Comparison of ENCODE assay signal across 27 cellular contexts in genomic region chr7:38428040-38428439, GRCh38.
DNase-seq lines count a peak whose midpoint lies in the region; ATAC-seq and TF ChIP-seq lines count a peak whose summit lies in the region.
"Had no signal": no experiment of that assay in that cellular context is flagged by ENCODE, and none has a peak within 500 bp of the region (broad histone marks: within the 10 kb centered on the region; RNA-seq: fewer than 3 reads in every experiment).

No MANE protein-coding gene starts in this region.

- peak; percentile 26 for DNase-seq in Ammon's horn (ENCODE audit: low spot score)
- DNase-seq in MG63 = peak; percentile 60
- peak; percentile 11 to 24 for DNase-seq in fibroblast of lung (ENCODE audit: low read depth in 2 of 2)
- no peak for DNase-seq in trophoblast cell
- no peak for DNase-seq in activated naive CD4-positive, alpha-beta T cell treated with anti-CD3 and anti-CD28 coated beads for 36 hours
- no peak for DNase-seq in SW 1271 (lab: John Stamatoyannopoulos, UW)
- DNase-seq in NOMO-1 (lab: John Stamatoyannopoulos, UW; ENCODE audit: unreplicated experiment in 2 of 2) = no peak
- DNase-seq: activated CD4-positive, alpha-beta T cell treated with anti-CD3 and anti-CD28 coated beads for 4 hours; activated naive CD4-positive, alpha-beta T cell treated with Interleukin-2 at 50 U/mL for 16 hours; activated T-cell treated with anti-CD3 and anti-CD28 coated beads, Interleukin-2, amount 50 U/mL, for 4 hours; amniotic stem cell; CD4-positive, alpha-beta memory T cell; dermis blood vessel endothelial cell; GOT3; KBM-7; left colon; naive thymus-derived CD4-positive, alpha-beta T cell; NCI-H1436; NCI-H510A; retina; stimulated activated CD4-positive, alpha-beta T cell treated with anti-CD3 and anti-CD28 coated beads, Interleukin-4, amount 100 ng/mL, for 4 hours; stimulated activated naive CD8-positive, alpha-beta T cell treated with anti-CD3 and anti-CD28 coated beads, Interleukin-15, Interleukin-2, amounts not matched to agents 100 U/mL and 50 U/mL, for 24 hours; tibial artery had no signal

- H3K79me2 ChIP-seq in fibroblast of lung (ENCODE audit: control insufficient read depth, insufficient read depth, low read length) = no peaks in the 10 kb centered on the region
- no peaks in the 10 kb centered on the region for H3K79me2 ChIP-seq in trophoblast cell (ENCODE audit: control insufficient read depth, insufficient read depth, low read length, poor library complexity)

- no peaks in the 10 kb centered on the region for H3K27me3 Mint-ChIP-seq in activated naive CD4-positive, alpha-beta T cell treated with anti-CD3 and anti-CD28 coated beads for 36 hours (ENCODE audit: low read depth)

- no peak overlapping the region for H3K9ac ChIP-seq in fibroblast of lung (ENCODE audit: insufficient read depth, low read length)
- no peak overlapping the region for H3K9ac ChIP-seq in trophoblast cell (ENCODE audit: low read length)

- no peak overlapping the region for H2BK120ac ChIP-seq in trophoblast cell (ENCODE audit: insufficient read depth, low read length, poor library complexity)

- H3K4me3 Mint-ChIP-seq in activated naive CD4-positive, alpha-beta T cell treated with anti-CD3 and anti-CD28 coated beads for 36 hours = no peak overlapping the region
- H3K4me3 Mint-ChIP-seq: activated T-cell treated with anti-CD3 and anti-CD28 coated beads, Interleukin-2, amount 50 U/mL, for 4 hours had no signal

- H3K36me3 Mint-ChIP-seq in activated naive CD4-positive, alpha-beta T cell treated with anti-CD3 and anti-CD28 coated beads for 36 hours (ENCODE audit: low read depth) = no peaks in the 10 kb centered on the region
- H3K36me3 Mint-ChIP-seq: CD4-positive, alpha-beta memory T cell had no signal

- no peak overlapping the region for H3K4me2 ChIP-seq in fibroblast of lung (ENCODE audit: extremely low read depth, insufficient read depth, low read length)
- no peak overlapping the region for H3K4me2 ChIP-seq in trophoblast cell (ENCODE audit: low read length)

- intact Hi-C loops in activated naive CD4-positive, alpha-beta T cell treated with anti-CD3 and anti-CD28 coated beads for 36 hours (cut with micrococcal nuclease) = no loop called here

- H3K27me3 ChIP-seq in MG63 (no peaks in the 10 kb centered on the region; the same call in 1 of the 2 replicates), fibroblast of lung (ENCODE audit: control insufficient read depth, insufficient read depth, low read length) (no peaks in the 10 kb centered on the region), trophoblast cell (ENCODE audit: insufficient read depth, low read length) (no peaks in the 10 kb centered on the region)
- H3K27me3 ChIP-seq: cardiac muscle cell, heart right ventricle, tibial artery had no signal

- CTCF ChIA-PET in activated naive CD4-positive, alpha-beta T cell treated with anti-CD3 and anti-CD28 coated beads for 36 hours (lab: Charles Lee) = no interaction called here

- no peak for TF ChIP-seq CTCF in fibroblast of lung (conservative IDR thresholded peaks at IDR 0.05 in 1 of 2, IDR thresholded peaks at IDR 0.05 in 1 of 2; ENCODE audit: low read depth in 1 of 2, low read length in 2 of 2)

- no peak overlapping the region for H3K4ac ChIP-seq in trophoblast cell (ENCODE audit: low read depth, low read length)

- H3K36me3 ChIP-seq in MG63 = no peaks in the 10 kb centered on the region
- H3K36me3 ChIP-seq in fibroblast of lung (ENCODE audit: control insufficient read depth, insufficient read depth, low read length) = no peaks in the 10 kb centered on the region
- no peaks in the 10 kb centered on the region for H3K36me3 ChIP-seq in trophoblast cell (ENCODE audit: control insufficient read depth in 1 of 2, insufficient read depth in 2 of 2, low read length in 2 of 2)
- H3K36me3 ChIP-seq: cardiac muscle cell, heart right ventricle, tibial artery had no signal

- no CpG with 5 or more reads among the region's 1 CpG for WGBS in trophoblast cell (ENCODE audit: extremely low coverage, insufficient coverage, insufficient read length)

- H2AFZ ChIP-seq in fibroblast of lung (ENCODE audit: low read length) (no peak overlapping the region), trophoblast cell (ENCODE audit: insufficient read depth, low read length, poor library complexity) (no peak overlapping the region)

- no peak overlapping the region for H3K27ac ChIP-seq in fibroblast of lung (ENCODE audit: insufficient read depth, low read length)
- no peak overlapping the region for H3K27ac ChIP-seq in trophoblast cell (ENCODE audit: low read depth, low read length)
- H3K27ac ChIP-seq: cardiac muscle cell, heart right ventricle, tibial artery had no signal

- no peak overlapping the region for H3K27ac Mint-ChIP-seq in activated naive CD4-positive, alpha-beta T cell treated with anti-CD3 and anti-CD28 coated beads for 36 hours

- no peak for ATAC-seq in HG02938 (IDR thresholded peaks at IDR 0.05; ENCODE audit: unreplicated experiment)
- ATAC-seq: left colon; naive thymus-derived CD4-positive, alpha-beta T cell; Panc1; stimulated activated naive CD8-positive, alpha-beta T cell treated with anti-CD3 and anti-CD28 coated beads, Interleukin-15, Interleukin-2, amounts not matched to agents 100 U/mL and 50 U/mL, for 24 hours had no signal

- H4K8ac ChIP-seq in trophoblast cell (ENCODE audit: low read depth, low read length) = no peak overlapping the region

- H3K4me1 Mint-ChIP-seq in activated naive CD4-positive, alpha-beta T cell treated with anti-CD3 and anti-CD28 coated beads for 36 hours (ENCODE audit: low read depth) = peaks cover 55% of the 10 kb centered on the region

- H3K9me3 ChIP-seq in MG63 (no peaks in the 10 kb centered on the region), fibroblast of lung (ENCODE audit: control insufficient read depth, insufficient read depth, low read depth, low read length) (no peaks in the 10 kb centered on the region), trophoblast cell (ENCODE audit: insufficient read depth, low read depth, low read length) (no peaks in the 10 kb centered on the region)
- H3K9me3 ChIP-seq: heart right ventricle, tibial artery had no signal

- H3K4me1 ChIP-seq in fibroblast of lung (ENCODE audit: control insufficient read depth, extremely low read depth, insufficient read depth, low read length) = no peaks in the 10 kb centered on the region
- H3K4me1 ChIP-seq in trophoblast cell (ENCODE audit: control insufficient read depth in 1 of 2, insufficient read depth in 2 of 2, low read length in 2 of 2) = no peaks in the 10 kb centered on the region
- H3K4me1 ChIP-seq: tibial artery had no signal

- no peak overlapping the region for H4K91ac ChIP-seq in trophoblast cell (ENCODE audit: low read depth, low read length)

- H3K14ac ChIP-seq in trophoblast cell (ENCODE audit: low read length) = no peak overlapping the region

- no peak overlapping the region for H2AK5ac ChIP-seq in trophoblast cell (ENCODE audit: low read length)

- H4K12ac ChIP-seq in trophoblast cell (ENCODE audit: low read depth, low read length) = no peak overlapping the region

- H3K4me3 ChIP-seq in MG63 (no peak overlapping the region), fibroblast of lung (replicated peaks in 1 of 4; ENCODE audit: control extremely low read depth in 1 of 4, insufficient read depth in 1 of 4, low read depth in 3 of 4, low read length in 4 of 4) (no peak overlapping the region), trophoblast cell (ENCODE audit: low read depth, low read length) (no peak overlapping the region)
- H3K4me3 ChIP-seq: cardiac muscle cell, heart right ventricle, tibial artery had no signal

- H2BK12ac ChIP-seq in trophoblast cell (ENCODE audit: low read length) = no peak overlapping the region

- H3K79me1 ChIP-seq in trophoblast cell (ENCODE audit: low read length) = no peaks in the 10 kb centered on the region

- H3K23ac ChIP-seq in trophoblast cell (ENCODE audit: low read length) = peak overlapping the region; percentile 59

- H3K9me3 Mint-ChIP-seq in activated naive CD4-positive, alpha-beta T cell treated with anti-CD3 and anti-CD28 coated beads for 36 hours = no peaks in the 10 kb centered on the region

- H4K20me1 ChIP-seq in fibroblast of lung (ENCODE audit: control insufficient read depth, extremely low read depth, insufficient read depth, low read length) = no peaks in the 10 kb centered on the region

- no peak overlapping the region for H2BK5ac ChIP-seq in trophoblast cell (ENCODE audit: low read depth, low read length, poor library complexity)

- no peak overlapping the region for H3K18ac ChIP-seq in trophoblast cell (ENCODE audit: low read length)

Comparison
In these comparisons a context has a peak if more than half of its experiments do, and no peak if none do; other contexts are left out.
1. DNase-seq: peak in Ammon's horn (single experiment), MG63 (single experiment) and fibroblast of lung (2 of 2); none in trophoblast cell (0 of 2), activated naive CD4-positive, alpha-beta T cell treated with anti-CD3 and anti-CD28 coated beads for 36 hours (single experiment), SW 1271 (0 of 2) and NOMO-1 (0 of 2).